ENCODE assay signal across 2 cellular contexts in genomic region chr3:155283092-155284056, GRCh38.
TF ChIP-seq lines count a peak whose summit lies in the region.

No MANE protein-coding gene starts in this region.

TF ChIP-seq in IMR-90, 13 proteins besides CTCF, POLR2A, EP300 and RAD21:
- TF ChIP-seq FOS (IDR thresholded peaks at IDR 0.05; ENCODE audit: low read depth, low read length): no peak
- no peak for TF ChIP-seq MXI1 (IDR thresholded peaks at IDR 0.05; ENCODE audit: borderline replicate concordance, low read depth, low read length)
- no peak for TF ChIP-seq RCOR1 (IDR thresholded peaks at IDR 0.05; ENCODE audit: insufficient replicate concordance, low read length)
- no peak for TF ChIP-seq CEBPB (IDR thresholded peaks at IDR 0.05; ENCODE audit: low read depth, low read length)
- TF ChIP-seq USF2 (IDR thresholded peaks at IDR 0.05; ENCODE audit: low read depth, low read length): no peak
- TF ChIP-seq NFE2L2 (IDR thresholded peaks at IDR 0.05; ENCODE audit: low read depth, low read length): no peak
- TF ChIP-seq MAFK (IDR thresholded peaks at IDR 0.05; ENCODE audit: low read depth, low read length): no peak
- TF ChIP-seq SMC3 (IDR thresholded peaks at IDR 0.05; ENCODE audit: low read depth, low read length): no peak
- TF ChIP-seq RFX5 (IDR thresholded peaks at IDR 0.05; ENCODE audit: low read depth, low read length): no peak
- TF ChIP-seq MAZ (IDR thresholded peaks at IDR 0.05; ENCODE audit: borderline replicate concordance, low read depth, low read length): no peak
- no peak for TF ChIP-seq ELK1 (IDR thresholded peaks at IDR 0.05; ENCODE audit: borderline replicate concordance, low read depth, low read length)
- TF ChIP-seq CHD1 (IDR thresholded peaks at IDR 0.05; ENCODE audit: low read depth, low read length): no peak
- no peak for TF ChIP-seq BHLHE40 (IDR thresholded peaks at IDR 0.05; ENCODE audit: low read depth, low read length)
TF ChIP-seq in IMR-90: peak in this region for 0.

TF ChIP-seq in K562, 482 proteins besides CTCF, POLR2A, EP300 and RAD21 (continues in another document):
- TF ChIP-seq DPF2 (IDR thresholded peaks at IDR 0.05): 0 out of 2 replicates have a peak, but pooled peaks have one; percentile 9
- 0 out of 2 replicates have a peak, but pooled peaks have one; percentile 20 for TF ChIP-seq ELF2 (CRISPR knock-in tag; IDR thresholded peaks at IDR 0.05)
- 0 out of 2 replicates have a peak, but pooled peaks have one; percentile 15 for TF ChIP-seq ZNF79 (CRISPR knock-in tag; IDR thresholded peaks at IDR 0.05; ENCODE audit: low read depth)
- peak; percentile 88 for TF ChIP-seq KLF6 (CRISPR knock-in tag; IDR thresholded peaks at IDR 0.05; ENCODE audit: borderline replicate concordance)
- TF ChIP-seq CREB3L1 (IDR thresholded peaks at IDR 0.05; ENCODE audit: borderline replicate concordance, low read depth): no peak
- TF ChIP-seq FOXM1 (IDR thresholded peaks at IDR 0.05; ENCODE audit: low read depth): 0 out of 2 replicates have a peak, but pooled peaks have one; percentile 6
- TF ChIP-seq FOXM1 (CRISPR knock-in tag; IDR thresholded peaks at IDR 0.05; ENCODE audit: low read depth): no peak
- TF ChIP-seq MAZ (CRISPR knock-in tag; conservative IDR thresholded peaks at IDR 0.05 in 1 of 2, IDR thresholded peaks at IDR 0.05 in 1 of 2): peak; percentile 17 to 30; a peak in 1 of 4 replicates
- TF ChIP-seq CSDE1 (IDR thresholded peaks at IDR 0.05): no peak
- TF ChIP-seq ZNF583 (CRISPR knock-in tag; IDR thresholded peaks at IDR 0.05): peak; percentile 91
- TF ChIP-seq CUX1 (CRISPR knock-in tag; IDR thresholded peaks at IDR 0.05): peak; percentile 94
- TF ChIP-seq ZNF639 (CRISPR knock-in tag; conservative IDR thresholded peaks at IDR 0.05 in 1 of 2, IDR thresholded peaks at IDR 0.05 in 1 of 2): peak in 1 of 2 experiments; percentile 78; a peak in 2 of 4 replicates
- 0 out of 2 replicates have a peak, but pooled peaks have one; percentile 44 for TF ChIP-seq ZNF354B (CRISPR knock-in tag; IDR thresholded peaks at IDR 0.05)
- TF ChIP-seq SMAD4 (CRISPR knock-in tag; conservative IDR thresholded peaks at IDR 0.05): peak; percentile 83
- TF ChIP-seq MNT (conservative IDR thresholded peaks at IDR 0.05): peak in 1 of 2 experiments; percentile 6; a peak in 1 of 4 replicates
- peak; percentile 56; the same call in 1 of the 2 replicates for TF ChIP-seq CLOCK (CRISPR knock-in tag; IDR thresholded peaks at IDR 0.05; ENCODE audit: borderline replicate concordance)
- TF ChIP-seq CBFA2T2 (conservative IDR thresholded peaks at IDR 0.05): no peak
- no peak for TF ChIP-seq ZNF740 (CRISPR knock-in tag; IDR thresholded peaks at IDR 0.05)
- peak in 1 of 2 experiments; percentile 78; a peak in 2 of 4 replicates for TF ChIP-seq ZNF740 (tag; IDR thresholded peaks at IDR 0.05)
- 0 out of 2 replicates have a peak, but pooled peaks have one; percentile 34 for TF ChIP-seq ZBTB9 (CRISPR knock-in tag; IDR thresholded peaks at IDR 0.05)
- TF ChIP-seq GTF2A2 (tag; IDR thresholded peaks at IDR 0.05): peak; percentile 71
- peak in 1 of 2 experiments; percentile 87; a peak in 2 of 4 replicates for TF ChIP-seq TEAD1 (CRISPR knock-in tag; IDR thresholded peaks at IDR 0.05)
- 0 out of 2 replicates have a peak, but pooled peaks have one; percentile 60 for TF ChIP-seq ZNF76 (CRISPR knock-in tag; IDR thresholded peaks at IDR 0.05; ENCODE audit: borderline replicate concordance)
- TF ChIP-seq CTBP1 (IDR thresholded peaks at IDR 0.05; ENCODE audit: borderline replicate concordance): no peak
- TF ChIP-seq ATF4 (CRISPR knock-in tag; IDR thresholded peaks at IDR 0.05): peak; percentile 65; the same call in 1 of the 2 replicates
- peak; percentile 74; the same call in 1 of the 2 replicates for TF ChIP-seq ZBTB17 (CRISPR knock-in tag; IDR thresholded peaks at IDR 0.05)
- TF ChIP-seq NR4A1 (CRISPR knock-in tag; IDR thresholded peaks at IDR 0.05): 0 out of 2 replicates have a peak, but pooled peaks have one; percentile 71
- TF ChIP-seq NR4A1 (tag; IDR thresholded peaks at IDR 0.05): no peak
- TF ChIP-seq RBM39 (optimal IDR thresholded peaks at IDR 0.05; ENCODE audit: low read depth, low read length): no peak
- no peak for TF ChIP-seq CBX1 (IDR thresholded peaks at IDR 0.05; ENCODE audit: low read depth)
- 0 out of 2 replicates have a peak, but pooled peaks have one; percentile 16 for TF ChIP-seq ARID2 (IDR thresholded peaks at IDR 0.05)
- TF ChIP-seq GTF3C2 (IDR thresholded peaks at IDR 0.05; ENCODE audit: borderline replicate concordance, extremely low read depth, insufficient read length): no peak
- no peak for TF ChIP-seq ZNF324 (CRISPR knock-in tag; IDR thresholded peaks at IDR 0.05)
